ENCODE assay signal across 26 cellular contexts in genomic region chr1:189431437-189431836, GRCh38.
A peak's percentile ranks its signal among the peaks of the same experiment; 100 is the strongest.
DNase-seq lines count a peak whose midpoint lies in the region; ATAC-seq and TF ChIP-seq lines count a peak whose summit lies in the region.
"Had no signal": no experiment of that assay in that cellular context is flagged by ENCODE, and none has a peak within 500 bp of the region (broad histone marks: within the 10 kb centered on the region; RNA-seq: fewer than 3 reads in every experiment).

No MANE protein-coding gene starts in this region.

- ATAC-seq in HCT116 (no peak), HG02623 (IDR thresholded peaks at IDR 0.05; ENCODE audit: unreplicated experiment) (no peak), Right ventricle myocardium superior (ENCODE audit: poor library complexity) (no peak)
- ATAC-seq: activated CD8-positive, alpha-beta T cell treated with anti-CD3 and anti-CD28 coated beads for 36 hours; effector memory CD8-positive, alpha-beta T cell; left ventricle myocardium superior; stimulated activated naive CD8-positive, alpha-beta T cell treated with anti-CD3 and anti-CD28 coated beads, Interleukin-15, Interleukin-2, amounts not matched to agents 100 U/mL and 50 U/mL, for 24 hours; T-helper 17 cell had no signal

- H3K9ac ChIP-seq in HCT116 (ENCODE audit: low read length) = no peak overlapping the region

- TF ChIP-seq RAD21 in HCT116 (IDR thresholded peaks at IDR 0.05; ENCODE audit: low read depth) = peak; percentile 4; the same call in 1 of the 2 replicates

- H3K36me3 ChIP-seq in HCT116 (ENCODE audit: control insufficient read depth in 1 of 2, insufficient read depth in 2 of 2, low read length in 2 of 2) = no peaks in the 10 kb centered on the region
- H3K36me3 ChIP-seq in kidney epithelial cell (ENCODE audit: control insufficient read depth, insufficient read depth, low read length) = no peaks in the 10 kb centered on the region
- H3K36me3 ChIP-seq: heart left ventricle, neutrophil, tibial nerve had no signal

- H3K9me2 ChIP-seq in HCT116 (ENCODE audit: insufficient read depth) = no peaks in the 10 kb centered on the region

- no peak for TF ChIP-seq CTCF in HCT116 (IDR thresholded peaks at IDR 0.05 in 2 of 3, conservative IDR thresholded peaks at IDR 0.05 in 1 of 3; ENCODE audit: borderline replicate concordance in 1 of 3, insufficient read depth in 1 of 3, low read depth in 2 of 3, low read length in 2 of 3)
- TF ChIP-seq CTCF in NB4 (IDR thresholded peaks at IDR 0.05; ENCODE audit: low read depth, low read length) = no peak
- TF ChIP-seq CTCF in kidney epithelial cell (IDR thresholded peaks at IDR 0.05; ENCODE audit: insufficient read depth, low read length, poor library complexity, severe bottlenecking) = no peak

- H3K4me3 ChIP-seq in HCT116 (replicated peaks in 1 of 2; ENCODE audit: low read depth in 1 of 2, low read length in 2 of 2) (no peak overlapping the region), NB4 (ENCODE audit: low read depth, low read length) (no peak overlapping the region), kidney epithelial cell (ENCODE audit: low read depth, low read length) (no peak overlapping the region)
- H3K4me3 ChIP-seq: heart left ventricle, smooth muscle cell, tibial nerve had no signal

- no TSS peak for BruUV-seq in HCT116 (replicated peaks; lab: Mats Ljungman, UMichigan)

- DNase-seq in HCT116 (ENCODE audit: low read depth, low spot score) (no peak), NB4 (ENCODE audit: low read depth) (peak; percentile 31), amniotic epithelial cell (ENCODE audit: low read depth) (peak; percentile 87), kidney epithelial cell (ENCODE audit: low read depth) (peak; percentile 16), NCI-H510A (lab: John Stamatoyannopoulos, UW) (no peak), midbrain (lab: John Stamatoyannopoulos, UW) (no peak), Right ventricle myocardium superior (no peak)
- DNase-seq: activated B cell treated with CpG ODN at 0.5 μM for 24 hours; activated CD8-positive, alpha-beta T cell treated with anti-CD3 and anti-CD28 coated beads for 36 hours; activated naive CD4-positive, alpha-beta T cell; activated T-cell treated with anti-CD3 and anti-CD28 coated beads, Interleukin-2, amount 50 U/mL, for 1 hour; anterior cingulate cortex; effector memory CD8-positive, alpha-beta T cell; heart left ventricle; left ventricle myocardium superior; NCI-H1105 treated with DMSO at 0.1 percent for 48 hours; NCI-H2081; SHP77 treated with DMSO at 0.1 percent for 48 hours; stimulated activated CD4-positive, alpha-beta T cell treated with anti-CD3 and anti-CD28 coated beads, Interleukin-2, amount 100 ng/mL, for 48 hours; stimulated activated naive CD8-positive, alpha-beta T cell treated with anti-CD3 and anti-CD28 coated beads, Interleukin-15, Interleukin-2, amounts not matched to agents 100 U/mL and 50 U/mL, for 24 hours; T-helper 17 cell had no signal

- no peaks in the 10 kb centered on the region for H4K20me1 ChIP-seq in HCT116 (ENCODE audit: insufficient read depth)

- POLR2A ChIA-PET in HCT116 (lab: Charles Lee) = no interaction called here

- H3K79me2 ChIP-seq in HCT116 (ENCODE audit: insufficient read depth, low read length) = no peaks in the 10 kb centered on the region

- H2AFZ ChIP-seq in HCT116 (ENCODE audit: low read depth, low read length, poor library complexity, severe bottlenecking) = no peak overlapping the region

- H3K4me2 ChIP-seq in HCT116 (ENCODE audit: low read length) = no peak overlapping the region
- H3K4me2 ChIP-seq: smooth muscle cell had no signal

- CTCF ChIA-PET in HCT116 (lab: Charles Lee) = no interaction called here

- RAD21 ChIA-PET in HCT116 (lab: Charles Lee; ENCODE audit: low non-redundant PET in 1 of 2, low total read pairs in 2 of 2, uncharacterized antibody in 2 of 2, unreplicated experiment in 2 of 2) = no interaction called here

- no peaks in the 10 kb centered on the region for H3K9me3 ChIP-seq in HCT116 (ENCODE audit: control insufficient read depth in 1 of 2, insufficient read depth in 1 of 2, low read depth in 1 of 2, low read length in 2 of 2)
- H3K9me3 ChIP-seq: heart left ventricle, neutrophil, tibial nerve had no signal

- H3K4me1 ChIP-seq in HCT116 (ENCODE audit: control insufficient read depth in 1 of 2, insufficient read depth in 2 of 2, low read length in 2 of 2) = no peaks in the 10 kb centered on the region
- H3K4me1 ChIP-seq: heart left ventricle, tibial nerve had no signal

- intact Hi-C loops in HCT116 (cut with micrococcal nuclease) = no loop called here
- intact Hi-C loops in Right ventricle myocardium superior (cut with DNase I) = no loop called here

- no peak overlapping the region for H3K27ac ChIP-seq in HCT116 (ENCODE audit: low read depth, low read length)
- H3K27ac ChIP-seq: heart left ventricle, HL-60, neutrophil, tibial nerve had no signal

- H3K27me3 ChIP-seq in HCT116 (ENCODE audit: insufficient read depth, low read length) = no peaks in the 10 kb centered on the region
- no peaks in the 10 kb centered on the region for H3K27me3 ChIP-seq in kidney epithelial cell (ENCODE audit: control insufficient read depth, insufficient read depth, low read length)
- H3K27me3 ChIP-seq: heart left ventricle, neutrophil, tibial nerve had no signal

- no peak for TF ChIP-seq POLR2A in HCT116 (IDR thresholded peaks at IDR 0.05; ENCODE audit: borderline replicate concordance, extremely low read depth, insufficient read depth, insufficient read length)
- no peak for TF ChIP-seq POLR2A in NB4 (IDR thresholded peaks at IDR 0.05; ENCODE audit: extremely low read depth, insufficient read length)

TF ChIP-seq in HCT116, 20 proteins besides CTCF, POLR2A, EP300 and RAD21:
- no peak for TF ChIP-seq ZNF274 (IDR thresholded peaks at IDR 0.05; ENCODE audit: low read depth, low read length)
- TF ChIP-seq TCF7L2 (IDR thresholded peaks at IDR 0.05; ENCODE audit: borderline replicate concordance, extremely low read depth, insufficient read depth, insufficient read length) = no peak
- no peak for TF ChIP-seq SP1 (IDR thresholded peaks at IDR 0.05; ENCODE audit: low read depth)
- TF ChIP-seq SRF (IDR thresholded peaks at IDR 0.05; ENCODE audit: low read depth) = no peak
- no peak for TF ChIP-seq FOSL1 (IDR thresholded peaks at IDR 0.05; ENCODE audit: low read depth)
- no peak for TF ChIP-seq YY1 (IDR thresholded peaks at IDR 0.05; ENCODE audit: extremely low read depth, insufficient replicate concordance, low read depth, low read length)

Comparison
In these comparisons a context has a peak if more than half of its experiments do, and no peak if none do; other contexts are left out.
1. DNase-seq: peak in NB4 (single experiment), amniotic epithelial cell (single experiment) and kidney epithelial cell (single experiment); none in HCT116 (single experiment), NCI-H510A (single experiment), midbrain (single experiment) and Right ventricle myocardium superior (single experiment).